ENCODE assay signal across 2 cellular contexts in genomic region chr4:184616168-184616567, GRCh38.
TF ChIP-seq lines count a peak whose summit lies in the region.

No MANE protein-coding gene starts in this region.

TF ChIP-seq in WTC11, 78 proteins besides CTCF, POLR2A, EP300 and RAD21:
- TF ChIP-seq GTF2I (CRISPR knock-in tag; conservative IDR thresholded peaks at IDR 0.05) (peak; percentile 71; the same call in 1 of the 2 replicates), ZNF121 (CRISPR knock-in tag; IDR thresholded peaks at IDR 0.05) (peak; percentile 92)

TF ChIP-seq in K562, 482 proteins besides CTCF, POLR2A, EP300 and RAD21:
- peak; percentile 69 for TF ChIP-seq ZNF121 (CRISPR knock-in tag; conservative IDR thresholded peaks at IDR 0.05)
